ENCODE assay signal across 24 cellular contexts in genomic region chr1:119718409-119718808, GRCh38.
"Had no signal": no experiment of that assay in that cellular context is flagged by ENCODE, and none has a peak within 500 bp of the region (broad histone marks: within the 10 kb centered on the region; RNA-seq: fewer than 3 reads in every experiment).

No MANE protein-coding gene starts in this region.

- H3K4me3 ChIP-seq: ascending aorta, MG63, SK-N-MC had no signal

- H3K27ac ChIP-seq: ascending aorta, SK-N-MC, VCaP had no signal

- H3K27ac Mint-ChIP-seq: activated CD4-positive, alpha-beta T cell treated with anti-CD3 and anti-CD28 coated beads for 36 hours; activated CD8-positive, alpha-beta T cell treated with anti-CD3 and anti-CD28 coated beads, Interleukin-2, amount 10 ng/mL, durations not matched to agents 7 days and 5 days; activated naive CD4-positive, alpha-beta T cell treated with anti-CD3 and anti-CD28 coated beads, Interleukin-2, amount 50 U/mL, for 24 hours; activated T-cell treated with anti-CD3 and anti-CD28 coated beads, Interleukin-2, amount 50 U/mL, for 24 hours; activated T-helper 1 cell treated with anti-CD3 and anti-CD28 coated beads, Interleukin-12 subunit alpha, Interleukin-12 subunit beta, Interleukin-2, Interleukin-4 antibody, amounts not matched to agents 30 ng/mL and 10 ng/mL and 1 ng/mL, durations not matched to agents 14 hours and 24 hours and 36 hours; brain had no signal

- H3K9me3 Mint-ChIP-seq: activated naive CD4-positive, alpha-beta T cell treated with anti-CD3 and anti-CD28 coated beads, Interleukin-2, amount 50 U/mL, for 24 hours; activated T-cell treated with anti-CD3 and anti-CD28 coated beads, Interleukin-2, amount 50 U/mL, for 24 hours; activated T-helper 1 cell treated with anti-CD3 and anti-CD28 coated beads, Interleukin-12 subunit alpha, Interleukin-12 subunit beta, Interleukin-2, Interleukin-4 antibody, amounts not matched to agents 30 ng/mL and 10 ng/mL and 1 ng/mL, durations not matched to agents 14 hours and 24 hours and 36 hours; brain; central memory CD8-positive, alpha-beta T cell had no signal

- H3K27me3 ChIP-seq: ascending aorta, MG63 had no signal

- H3K4me3 Mint-ChIP-seq: activated CD4-positive, alpha-beta T cell treated with anti-CD3 and anti-CD28 coated beads for 36 hours; activated CD8-positive, alpha-beta T cell treated with anti-CD3 and anti-CD28 coated beads, Interleukin-2, amount 10 ng/mL, durations not matched to agents 7 days and 5 days; activated naive CD4-positive, alpha-beta T cell treated with anti-CD3 and anti-CD28 coated beads, Interleukin-2, amount 50 U/mL, for 24 hours; activated T-cell treated with anti-CD3 and anti-CD28 coated beads, Interleukin-2, amount 50 U/mL, for 24 hours; activated T-helper 1 cell treated with anti-CD3 and anti-CD28 coated beads, Interleukin-12 subunit alpha, Interleukin-12 subunit beta, Interleukin-2, Interleukin-4 antibody, amounts not matched to agents 30 ng/mL and 10 ng/mL and 1 ng/mL, durations not matched to agents 14 hours and 24 hours and 36 hours; central memory CD8-positive, alpha-beta T cell had no signal

- H3K27me3 Mint-ChIP-seq: activated naive CD4-positive, alpha-beta T cell treated with anti-CD3 and anti-CD28 coated beads, Interleukin-2, amount 50 U/mL, for 24 hours; brain had no signal

- DNase-seq: activated CD4-positive, alpha-beta T cell treated with anti-CD3 and anti-CD28 coated beads for 36 hours; activated CD8-positive, alpha-beta T cell treated with anti-CD3 and anti-CD28 coated beads, Interleukin-2, amount 10 ng/mL, durations not matched to agents 7 days and 5 days; activated effector memory CD4-positive, alpha-beta T cell treated with Interleukin-2 at 50 U/mL for 16 hours; activated naive CD4-positive, alpha-beta T cell; activated T-cell treated with anti-CD3 and anti-CD28 coated beads, Interleukin-2, amount 50 U/mL, for 24 hours; amniotic stem cell; KG1; MG63; NCI-H1105; NCI-H1436; NCI-H1694 treated with DMSO at 0.1 percent for 48 hours; NCI-H2029 treated with DMSO at 0.1 percent for 48 hours; NCI-H345; NCI-H510A; NCI-H526 treated with DMSO at 0.1 percent for 48 hours; RPMI8226; T-helper 1 cell had no signal

- H3K9me3 ChIP-seq: ascending aorta, MG63 had no signal
